ENCODE assay signal across 16 cellular contexts in genomic region chr2:20231159-20231558, GRCh38. TPM values are rescaled to one million over a fixed set of nuclear protein-coding genes. Genes with fewer than 3 reads are reported as not detected.
DNase-seq lines count a peak whose midpoint lies in the region; ATAC-seq and TF ChIP-seq lines count a peak whose summit lies in the region.
"Had no signal": no experiment of that assay in that cellular context is flagged by ENCODE, and none has a peak within 500 bp of the region (broad histone marks: within the 10 kb centered on the region; RNA-seq: fewer than 3 reads in every experiment).

No MANE protein-coding gene starts in this region.

- no peak overlapping the region for H3K27ac ChIP-seq in WERI-Rb-1
- H3K27ac ChIP-seq in esophagus squamous epithelium = peak overlapping the region; percentile 80 to 98 (median 92)
- H3K27ac ChIP-seq: psoas muscle had no signal

- 35 to 64% methylated on average over 6 of the region's 6 CpGs for WGBS in esophagus squamous epithelium, 2 donors

- H3K9me3 ChIP-seq in WERI-Rb-1 (ENCODE audit: severe bottlenecking) = no peaks in the 10 kb centered on the region
- no peaks in the 10 kb centered on the region for H3K9me3 ChIP-seq in esophagus squamous epithelium
- H3K9me3 ChIP-seq: psoas muscle, SK-N-SH had no signal

- intact Hi-C loops in esophagus squamous epithelium (cut with DNase I) = no loop called here

- TF ChIP-seq CTCF in WERI-Rb-1 (IDR thresholded peaks at IDR 0.05; ENCODE audit: low read depth, low read length) (no peak), esophagus squamous epithelium (IDR thresholded peaks at IDR 0.05) (no peak)

- peaks cover 15 to 63% (median 25%) of the 10 kb centered on the region in 3 donors for H3K4me1 ChIP-seq in esophagus squamous epithelium
- H3K4me1 ChIP-seq: psoas muscle had no signal

- no peak overlapping the region for H3K4me3 Mint-ChIP-seq in stimulated activated effector memory CD8-positive, alpha-beta T cell treated with anti-CD3 and anti-CD28 coated beads, Interleukin-12 subunit alpha, Interleukin-12 subunit beta, amount 100 ng/mL, for 72 hours
- H3K4me3 Mint-ChIP-seq: naive thymus-derived CD4-positive, alpha-beta T cell; stimulated activated naive CD8-positive, alpha-beta T cell treated with anti-CD3 and anti-CD28 coated beads, Interleukin-15, Interleukin-2, amounts not matched to agents 100 ng/mL and 50 ng/mL, for 24 hours had no signal

- peak; percentile 26 for DNase-seq in H7
- DNase-seq in WERI-Rb-1 = peak; percentile 8
- no peak for DNase-seq in esophagus squamous epithelium (lab: John Stamatoyannopoulos, UW)
- no peak for DNase-seq in stimulated activated effector memory CD8-positive, alpha-beta T cell treated with anti-CD3 and anti-CD28 coated beads, Interleukin-12 subunit alpha, Interleukin-12 subunit beta, amount 100 ng/mL, for 72 hours (ENCODE audit: low spot score in 2 of 2)
- DNase-seq in HuH-7.5 (ENCODE audit: low spot score) = no peak
- DNase-seq in SK-N-DZ (ENCODE audit: low spot score) = no peak
- DNase-seq in activated CD4-positive, alpha-beta T cell treated with anti-CD3 and anti-CD28 coated beads, Interleukin-2, amount 50 U/mL, for 48 hours = no peak
- DNase-seq in NCI-H345 treated with DMSO at 0.1 percent for 48 hours (lab: John Stamatoyannopoulos, UW; ENCODE audit: unreplicated experiment) = no peak
- DNase-seq: activated effector memory CD4-positive, alpha-beta T cell treated with anti-CD3 and anti-CD28 coated beads, Interleukin-2, amount 50 U/mL, for 16 hours; amniotic stem cell; cerebellar nuclear complex; naive thymus-derived CD4-positive, alpha-beta T cell; NCI-H446 treated with DMSO at 0.1 percent for 48 hours; psoas muscle had no signal

- no peak overlapping the region for H3K4me3 ChIP-seq in H7 (ENCODE audit: insufficient read depth, low read depth, low read length)
- H3K4me3 ChIP-seq in WERI-Rb-1 (ENCODE audit: low read depth, low read length) = no peak overlapping the region
- H3K4me3 ChIP-seq in esophagus squamous epithelium = no peak overlapping the region
- H3K4me3 ChIP-seq: psoas muscle had no signal

- H3K9me3 Mint-ChIP-seq in stimulated activated effector memory CD8-positive, alpha-beta T cell treated with anti-CD3 and anti-CD28 coated beads, Interleukin-12 subunit alpha, Interleukin-12 subunit beta, amount 100 ng/mL, for 72 hours = no peaks in the 10 kb centered on the region
- H3K9me3 Mint-ChIP-seq: stimulated activated naive CD8-positive, alpha-beta T cell treated with anti-CD3 and anti-CD28 coated beads, Interleukin-15, Interleukin-2, amounts not matched to agents 100 ng/mL and 50 ng/mL, for 24 hours had no signal

- H3K27me3 ChIP-seq in H7 (ENCODE audit: control insufficient read depth, insufficient read depth, low read length) (peaks cover 2% of the 10 kb centered on the region; the same call in 1 of the 2 replicates), WERI-Rb-1 (ENCODE audit: insufficient read depth, low read depth, severe bottlenecking) (no peaks in the 10 kb centered on the region), esophagus squamous epithelium (peaks cover 0 to 17% (median 0%) of the 10 kb centered on the region in 4 donors)

- H3K36me3 ChIP-seq in H7 (replicated peaks; ENCODE audit: control insufficient read depth, insufficient read depth, low read length) (no peaks in the 10 kb centered on the region), WERI-Rb-1 (no peaks in the 10 kb centered on the region), esophagus squamous epithelium (no peaks in the 10 kb centered on the region)

- peak; percentile 25 for ATAC-seq in stimulated activated effector memory CD8-positive, alpha-beta T cell treated with anti-CD3 and anti-CD28 coated beads, Interleukin-12 subunit alpha, Interleukin-12 subunit beta, amount 100 ng/mL, for 72 hours
- ATAC-seq: naive thymus-derived CD4-positive, alpha-beta T cell; psoas muscle had no signal

- H3K27ac Mint-ChIP-seq in stimulated activated effector memory CD8-positive, alpha-beta T cell treated with anti-CD3 and anti-CD28 coated beads, Interleukin-12 subunit alpha, Interleukin-12 subunit beta, amount 100 ng/mL, for 72 hours = no peak overlapping the region
- H3K27ac Mint-ChIP-seq: naive thymus-derived CD4-positive, alpha-beta T cell; stimulated activated naive CD8-positive, alpha-beta T cell treated with anti-CD3 and anti-CD28 coated beads, Interleukin-15, Interleukin-2, amounts not matched to agents 100 ng/mL and 50 ng/mL, for 24 hours had no signal

- H3K36me3 Mint-ChIP-seq in stimulated activated effector memory CD8-positive, alpha-beta T cell treated with anti-CD3 and anti-CD28 coated beads, Interleukin-12 subunit alpha, Interleukin-12 subunit beta, amount 100 ng/mL, for 72 hours = no peaks in the 10 kb centered on the region

- no peak for TF ChIP-seq POLR2A in esophagus squamous epithelium (IDR thresholded peaks at IDR 0.05)

- H3K4me1 Mint-ChIP-seq in stimulated activated effector memory CD8-positive, alpha-beta T cell treated with anti-CD3 and anti-CD28 coated beads, Interleukin-12 subunit alpha, Interleukin-12 subunit beta, amount 100 ng/mL, for 72 hours = no peaks in the 10 kb centered on the region
- H3K4me1 Mint-ChIP-seq: naive thymus-derived CD4-positive, alpha-beta T cell had no signal

RNA-seq across cellular contexts. Expression of gene SDC1, which starts 6.2 kb away (rescaled TPM):
- 27.2 and 38.5 TPM in 2 replicates for total RNA-seq in H7 (2014; rRNA removed; shearing (Covaris generic))
- total RNA-seq in esophagus squamous epithelium = 100 to 1,000 TPM; 355 to 757 (median 496) TPM
- polyA plus RNA-seq in SK-N-DZ (2014; cell fraction: cytosol; rRNA removed) = 29.4 and 29.8 TPM in 2 replicates
- 14.4 and 15.9 TPM in 2 replicates for polyA plus RNA-seq in SK-N-DZ (2014; cell fraction: nucleus; rRNA removed)
- polyA plus RNA-seq: naive thymus-derived CD4-positive, alpha-beta T cell had no signal

Comparison
In these comparisons a context has a peak if more than half of its experiments do, and no peak if none do; other contexts are left out.
1. DNase-seq: peak in H7 (single experiment) and WERI-Rb-1 (single experiment); none in esophagus squamous epithelium (single experiment), stimulated activated effector memory CD8-positive, alpha-beta T cell treated with anti-CD3 and anti-CD28 coated beads, Interleukin-12 subunit alpha, Interleukin-12 subunit beta, amount 100 ng/mL, for 72 hours (0 of 2), HuH-7.5 (single experiment), SK-N-DZ (single experiment), activated CD4-positive, alpha-beta T cell treated with anti-CD3 and anti-CD28 coated beads, Interleukin-2, amount 50 U/mL, for 48 hours (0 of 2) and NCI-H345 treated with DMSO at 0.1 percent for 48 hours (single experiment).